ENCODE assay signal across 8 cellular contexts in genomic region chr20:18287546-18287914, GRCh38. TPM values are rescaled to one million over a fixed set of nuclear protein-coding genes. Genes with fewer than 3 reads are reported as not detected.
DNase-seq lines count a peak whose midpoint lies in the region; ATAC-seq and TF ChIP-seq lines count a peak whose summit lies in the region.

No MANE protein-coding gene starts in this region.

- peak overlapping the region; percentile 84 for H3K9ac ChIP-seq in HUES6 (ENCODE audit: low read length)
- peak overlapping the region; percentile 64 for H3K9ac ChIP-seq in muscle layer of colon (ENCODE audit: low read length)

- H3K4me1 ChIP-seq in BE2C = no peaks in the 10 kb centered on the region
- H3K4me1 ChIP-seq in HUES6 (ENCODE audit: control insufficient read depth, insufficient read depth, low read length) = peaks cover 4% of the 10 kb centered on the region
- peaks cover 13% of the 10 kb centered on the region for H3K4me1 ChIP-seq in muscle layer of colon (ENCODE audit: insufficient read depth, low read length)

- H3K4me3 ChIP-seq in BE2C (ENCODE audit: low read depth, low read length) (peak overlapping the region; percentile 97), HUES6 (ENCODE audit: low read depth, low read length) (peak overlapping the region; percentile 75), muscle layer of colon (ENCODE audit: low read depth in 1 of 2, low read length in 2 of 2) (peak overlapping the region; percentile 75 to 98)

- H3K27ac ChIP-seq in HUES6 (ENCODE audit: low read depth, low read length) = peak overlapping the region; percentile 45
- H3K27ac ChIP-seq in muscle layer of colon (ENCODE audit: low read depth, low read length) = peak overlapping the region; percentile 87

- H3K9me3 ChIP-seq in BE2C (no peaks in the 10 kb centered on the region), HUES6 (ENCODE audit: control insufficient read depth, insufficient read depth, low read depth, low read length) (peaks cover 14% of the 10 kb centered on the region), muscle layer of colon (ENCODE audit: low read length) (peaks cover 10% of the 10 kb centered on the region)

- DNase-seq in BE2C = no peak
- DNase-seq in chondrocyte (ENCODE audit: low spot score) = no peak
- DNase-seq in cerebellar cortex (ENCODE audit: low spot score) = no peak

- H3K27ac Mint-ChIP-seq in chondrocyte (ENCODE audit: unreplicated experiment) = peak overlapping the region; percentile 99

- H3K36me3 ChIP-seq in BE2C (no peaks in the 10 kb centered on the region), HUES6 (ENCODE audit: control insufficient read depth, insufficient read depth, low read length) (peaks cover 10% of the 10 kb centered on the region), muscle layer of colon (ENCODE audit: insufficient read depth, low read length) (peaks cover 13% of the 10 kb centered on the region)

- H3K36me3 Mint-ChIP-seq in chondrocyte (ENCODE audit: low read depth) = peaks cover 28% of the 10 kb centered on the region

- peaks cover 29% of the 10 kb centered on the region for H3K4me1 Mint-ChIP-seq in chondrocyte (ENCODE audit: low read depth)

- ATAC-seq in GM21423 (IDR thresholded peaks at IDR 0.05; ENCODE audit: unreplicated experiment) (no peak), HG03378 (IDR thresholded peaks at IDR 0.05; ENCODE audit: unreplicated experiment) (no peak), GM19397 (IDR thresholded peaks at IDR 0.05; ENCODE audit: unreplicated experiment) (no peak)

- H3K27me3 Mint-ChIP-seq in chondrocyte (ENCODE audit: low read depth) = peaks cover 11% of the 10 kb centered on the region

- TF ChIP-seq CTCF in BE2C (IDR thresholded peaks at IDR 0.05; ENCODE audit: low read depth, low read length) (no peak), chondrocyte (IDR thresholded peaks at IDR 0.05) (no peak)

- H3K9me3 Mint-ChIP-seq in chondrocyte (ENCODE audit: low read depth) = peaks cover 29% of the 10 kb centered on the region

- H3K27me3 ChIP-seq in BE2C (peaks cover under 1% of the 10 kb centered on the region; the same call in 1 of the 2 replicates), HUES6 (ENCODE audit: control insufficient read depth, insufficient read depth, low read length) (peaks cover 8% of the 10 kb centered on the region; the same call in 1 of the 2 replicates), muscle layer of colon (ENCODE audit: control insufficient read depth in 1 of 2, insufficient read depth in 2 of 2, low read length in 2 of 2) (peaks cover 0 to 4% of the 10 kb centered on the region in 2 donors)

- peak overlapping the region; percentile 95 for H3K4me3 Mint-ChIP-seq in chondrocyte (ENCODE audit: unreplicated experiment)

RNA-seq across cellular contexts. Expression of gene ZNF133, which starts 0.8 kb away (rescaled TPM):
- 14.6 TPM for polyA plus RNA-seq in BE2C (2012; ENCODE audit: insufficient read depth, insufficient read length, low read depth)
- total RNA-seq in chondrocyte = 16.7 to 18.6 TPM (median 17.9 TPM) in 3 replicates
